ENCODE assay signal across 25 cellular contexts in the genomic region with DNA sequence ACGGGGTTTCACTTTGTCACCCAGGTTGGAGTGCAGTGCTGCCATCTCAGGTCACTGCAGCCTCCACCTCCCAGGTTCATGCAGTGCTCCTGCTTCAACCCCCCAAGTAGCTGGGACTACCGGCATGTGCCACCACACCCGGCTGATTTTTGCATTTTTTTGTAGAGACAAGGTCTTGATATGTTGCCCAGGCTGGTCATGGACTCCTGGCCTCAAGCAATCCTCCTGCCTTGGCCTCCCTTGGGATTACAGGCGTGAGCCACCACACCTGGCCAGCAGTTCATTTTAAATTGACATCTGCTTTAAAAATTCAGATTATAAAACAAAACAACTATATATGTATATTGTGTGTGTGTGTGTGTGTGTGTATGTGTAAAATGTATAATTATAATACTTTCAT.
"Had no signal": no experiment of that assay in that cellular context is flagged by ENCODE, and none has a peak within 500 bp of the region (broad histone marks: within the 10 kb centered on the region; RNA-seq: fewer than 3 reads in every experiment).

No MANE protein-coding gene starts in this region.

- H3K4me1 ChIP-seq: right atrium auricular region, right lobe of liver, spleen, suprapubic skin, tibial nerve, upper lobe of left lung, vagina had no signal

- H3K4me3 Mint-ChIP-seq: immature natural killer cell; memory B cell; naive thymus-derived CD4-positive, alpha-beta T cell; natural killer cell treated with Interleukin-12 subunit alpha and Interleukin-12 subunit beta and Interleukin-15 and Interleukin-18, amount 100 ng/mL, for 72 hours; stimulated activated effector memory CD8-positive, alpha-beta T cell treated with anti-CD3 and anti-CD28 coated beads, Interleukin-12 subunit alpha, Interleukin-12 subunit beta, amount 100 ng/mL, for 72 hours; stimulated activated naive CD8-positive, alpha-beta T cell treated with anti-CD3 and anti-CD28 coated beads, Interleukin-15, Interleukin-2, amounts not matched to agents 100 ng/mL and 50 ng/mL, for 24 hours had no signal

- ATAC-seq: left colon; mucosa of descending colon; naive thymus-derived CD4-positive, alpha-beta T cell; natural killer cell treated with Interleukin-12 subunit alpha and Interleukin-12 subunit beta and Interleukin-15 and Interleukin-18, amount 100 ng/mL, for 72 hours; stimulated activated effector memory CD8-positive, alpha-beta T cell treated with anti-CD3 and anti-CD28 coated beads, Interleukin-12 subunit alpha, Interleukin-12 subunit beta, amount 100 ng/mL, for 72 hours had no signal

- H3K9me3 ChIP-seq: left ventricle myocardium inferior, mucosa of descending colon, ovary, right atrium auricular region, right lobe of liver, suprapubic skin, tibial nerve, upper lobe of left lung, vagina had no signal

- H3K9me3 Mint-ChIP-seq: immature natural killer cell; natural killer cell treated with Interleukin-12 subunit alpha and Interleukin-12 subunit beta and Interleukin-15 and Interleukin-18, amount 100 ng/mL, for 72 hours; stimulated activated effector memory CD8-positive, alpha-beta T cell treated with anti-CD3 and anti-CD28 coated beads, Interleukin-12 subunit alpha, Interleukin-12 subunit beta, amount 100 ng/mL, for 72 hours; stimulated activated naive CD8-positive, alpha-beta T cell treated with anti-CD3 and anti-CD28 coated beads, Interleukin-15, Interleukin-2, amounts not matched to agents 100 ng/mL and 50 ng/mL, for 24 hours had no signal

- H3K27me3 Mint-ChIP-seq: memory B cell; naive thymus-derived CD4-positive, alpha-beta T cell; natural killer cell treated with Interleukin-12 subunit alpha and Interleukin-12 subunit beta and Interleukin-15 and Interleukin-18, amount 100 ng/mL, for 72 hours; progenitor cell of endocrine pancreas; stimulated activated naive CD8-positive, alpha-beta T cell treated with anti-CD3 and anti-CD28 coated beads, Interleukin-15, Interleukin-2, amounts not matched to agents 100 ng/mL and 50 ng/mL, for 24 hours had no signal

- DNase-seq: hypothalamus; immature natural killer cell; kidney; left colon; left ventricle myocardium inferior; midbrain; mucosa of descending colon; naive thymus-derived CD4-positive, alpha-beta T cell; ovary; right lobe of liver; spleen; stimulated activated CD4-positive, alpha-beta T cell treated with anti-CD3 and anti-CD28 coated beads, Interleukin-4, amount 100 ng/mL, for 24 hours; stimulated activated naive CD4-positive, alpha-beta T cell; upper lobe of left lung had no signal

- H3K36me3 Mint-ChIP-seq: natural killer cell treated with Interleukin-12 subunit alpha and Interleukin-12 subunit beta and Interleukin-15 and Interleukin-18, amount 100 ng/mL, for 72 hours had no signal

- H3K27ac ChIP-seq: left ventricle myocardium inferior, ovary, right atrium auricular region, right lobe of liver, skin epidermis, spleen, suprapubic skin, tibial nerve, upper lobe of left lung, vagina had no signal

- H3K36me3 ChIP-seq: ovary had no signal

- H3K4me3 ChIP-seq: left ventricle myocardium inferior, lung, mucosa of descending colon, ovary, right atrium auricular region, right lobe of liver, skin epidermis, spleen, suprapubic skin, tibial nerve, upper lobe of left lung, vagina had no signal

- H3K27ac Mint-ChIP-seq: memory B cell; natural killer cell treated with Interleukin-12 subunit alpha and Interleukin-12 subunit beta and Interleukin-15 and Interleukin-18, amount 100 ng/mL, for 72 hours; progenitor cell of endocrine pancreas; stimulated activated effector memory CD8-positive, alpha-beta T cell treated with anti-CD3 and anti-CD28 coated beads, Interleukin-12 subunit alpha, Interleukin-12 subunit beta, amount 100 ng/mL, for 72 hours; stimulated activated naive CD8-positive, alpha-beta T cell treated with anti-CD3 and anti-CD28 coated beads, Interleukin-15, Interleukin-2, amounts not matched to agents 100 ng/mL and 50 ng/mL, for 24 hours had no signal

- H3K27me3 ChIP-seq: ovary, right atrium auricular region, right lobe of liver, spleen, suprapubic skin, tibial nerve, upper lobe of left lung, vagina had no signal

- H3K4me1 Mint-ChIP-seq: immature natural killer cell; memory B cell; stimulated activated effector memory CD8-positive, alpha-beta T cell treated with anti-CD3 and anti-CD28 coated beads, Interleukin-12 subunit alpha, Interleukin-12 subunit beta, amount 100 ng/mL, for 72 hours had no signal
